ENCODE assay signal across 10 cellular contexts in the genomic region with DNA sequence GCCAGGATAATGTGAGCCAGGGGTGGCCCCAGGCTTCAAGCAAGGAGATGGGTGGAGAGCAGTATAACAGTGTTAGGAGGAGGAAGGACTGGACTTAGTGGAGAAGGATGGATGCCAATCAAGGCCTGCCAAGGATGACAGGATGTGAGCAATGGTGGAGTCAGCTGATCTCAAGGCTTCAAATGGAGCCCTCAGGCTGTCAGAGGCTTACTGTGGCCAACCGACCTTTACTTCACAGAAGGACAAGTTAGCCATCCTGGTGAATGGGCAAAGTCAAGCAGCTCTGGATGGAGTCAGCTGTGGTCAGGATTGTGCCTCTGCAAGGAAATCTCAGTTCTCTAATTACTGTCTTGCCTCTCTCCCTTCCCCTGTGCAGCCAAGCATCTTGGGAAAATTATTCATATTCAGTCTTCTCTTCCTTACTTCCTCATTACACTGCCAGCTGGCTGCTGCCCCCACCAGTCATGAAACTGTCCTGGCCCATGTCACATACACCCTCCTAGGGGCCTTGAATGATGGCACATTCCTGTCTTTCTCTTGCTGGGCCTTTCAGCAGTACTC. TPM values are rescaled to one million over a fixed set of nuclear protein-coding genes. Genes with fewer than 3 reads are reported as not detected.
A peak's percentile ranks its signal among the peaks of the same experiment; 100 is the strongest.
DNase-seq lines count a peak whose midpoint lies in the region; ATAC-seq, FAIRE-seq and TF ChIP-seq lines count a peak whose summit lies in the region.
"Had no signal": no experiment of that assay in that cellular context is flagged by ENCODE, and none has a peak within 500 bp of the region (broad histone marks: within the 10 kb centered on the region; RNA-seq: fewer than 3 reads in every experiment).

No MANE protein-coding gene starts in this region.

- peak; percentile 64 for ATAC-seq in mucosa of descending colon

- peaks cover 1% of the 10 kb centered on the region for H3K9me3 Mint-ChIP-seq in astrocyte (ENCODE audit: unreplicated experiment)

- TF ChIP-seq CTCF in astrocyte (IDR thresholded peaks at IDR 0.05; ENCODE audit: insufficient read depth, low read depth, low read length) (no peak), mucosa of descending colon (IDR thresholded peaks at IDR 0.05) (no peak), ovary (IDR thresholded peaks at IDR 0.05) (no peak), GM13977 (IDR thresholded peaks at IDR 0.05; ENCODE audit: extremely low read depth, insufficient read depth, missing control alignments) (no peak)

- peaks cover 10% of the 10 kb centered on the region for H3K4me1 Mint-ChIP-seq in astrocyte (ENCODE audit: low read depth, unreplicated experiment)

- in situ Hi-C loops in GM13977 (cut with MboI; ENCODE audit: low pct_unique_long_range_greater_than_20kb, low sequenced_read_pairs, unreplicated experiment): loop anchor here (10.0 kb wide), 1 partner anchor 364 kb away; a partner anchor contains a TSS

- H3K4me2 ChIP-seq in astrocyte (ENCODE audit: low read length): no peak overlapping the region

- H3K4me1 ChIP-seq in astrocyte (ENCODE audit: insufficient read depth, low read length) (peaks cover 5% of the 10 kb centered on the region), mucosa of descending colon (ENCODE audit: low read depth) (no peaks in the 10 kb centered on the region), ovary (ENCODE audit: insufficient read depth) (no peaks in the 10 kb centered on the region)
- H3K4me1 ChIP-seq: prostate gland had no signal

- H3K27me3 ChIP-seq in astrocyte (ENCODE audit: insufficient read depth, low read length) (no peaks in the 10 kb centered on the region), ovary (no peaks in the 10 kb centered on the region)

- H3K79me2 ChIP-seq in astrocyte (ENCODE audit: insufficient read depth, low read length): no peaks in the 10 kb centered on the region

- no peaks in the 10 kb centered on the region for H3K36me3 ChIP-seq in astrocyte (ENCODE audit: insufficient read depth, low read length)
- H3K36me3 ChIP-seq in mucosa of descending colon (ENCODE audit: low read depth): no peaks in the 10 kb centered on the region
- H3K36me3 ChIP-seq in ovary: no peaks in the 10 kb centered on the region
- H3K36me3 ChIP-seq: prostate gland had no signal

- H4K20me1 ChIP-seq in astrocyte (ENCODE audit: insufficient read depth, low read length): no peaks in the 10 kb centered on the region

- TF ChIP-seq POLR2A in ovary (IDR thresholded peaks at IDR 0.05): no peak

- 78 to 86% (median 82%) methylated on average over 1 of the region's 1 CpG for WGBS in ovary, 3 donors

- H3K4me3 ChIP-seq in astrocyte (ENCODE audit: insufficient read depth, low read depth, low read length) (no peak overlapping the region), mucosa of descending colon (no peak overlapping the region), ovary (no peak overlapping the region)
- H3K4me3 ChIP-seq: prostate gland had no signal

- DNase-seq in GDM1 (lab: John Stamatoyannopoulos, UW): peak; percentile 21
- DNase-seq in M059J (ENCODE audit: low read depth): peak; percentile 92
- DNase-seq in astrocyte (ENCODE audit: low read depth): no peak
- DNase-seq in mucosa of descending colon: no peak
- DNase-seq in NCI-H146 (lab: John Stamatoyannopoulos, UW): no peak
- DNase-seq in ovary: no peak
- no peak for DNase-seq in mucosa of gallbladder (ENCODE audit: low spot score)
- DNase-seq in GM13977 (ENCODE audit: low spot score): no peak
- DNase-seq: activated CD4-positive, alpha-beta T cell treated with anti-CD3 and anti-CD28 coated beads, Interleukin-2, amount 50 U/mL, for 48 hours had no signal

- intact Hi-C loops in mucosa of descending colon (cut with DNase I, micrococcal nuclease) (loop anchor here in 1 of 2 donors (10.0 kb wide), 1 partner anchor 54 kb away; no protein-coding TSS in a partner anchor), ovary (cut with DNase I) (no loop called here)

- H3K9me3 ChIP-seq in astrocyte (ENCODE audit: insufficient read depth, low read depth, low read length): no peaks in the 10 kb centered on the region
- H3K9me3 ChIP-seq in mucosa of descending colon: no peaks in the 10 kb centered on the region
- no peaks in the 10 kb centered on the region for H3K9me3 ChIP-seq in ovary
- H3K9me3 ChIP-seq: prostate gland had no signal

- H2AFZ ChIP-seq in astrocyte (ENCODE audit: low read depth, low read length): peak overlapping the region; percentile 59

- peaks cover 9% of the 10 kb centered on the region for H3K27me3 Mint-ChIP-seq in astrocyte (ENCODE audit: low read depth, unreplicated experiment)

- no peak overlapping the region for H3K4me3 Mint-ChIP-seq in astrocyte (ENCODE audit: unreplicated experiment)

- H3K9ac ChIP-seq in astrocyte (ENCODE audit: low read length): no peak overlapping the region

- no peak overlapping the region for H3K27ac Mint-ChIP-seq in astrocyte (ENCODE audit: unreplicated experiment)

- H3K36me3 Mint-ChIP-seq in astrocyte (ENCODE audit: low read depth, unreplicated experiment): peaks cover 6% of the 10 kb centered on the region

- no peak for TF ChIP-seq EP300 in ovary (IDR thresholded peaks at IDR 0.05)

- FAIRE-seq in astrocyte (lab: Jason Lieb, UNC): no peak

- H3K27ac ChIP-seq in astrocyte (ENCODE audit: low read depth, low read length) (no peak overlapping the region), ovary (no peak overlapping the region)
- H3K27ac ChIP-seq: prostate gland had no signal

RNA-seq across cellular contexts. Expression of a gene that starts 7.6 kb away (rescaled TPM):
- not detected in 2 replicates for total RNA-seq in M059J (2014; rRNA removed; shearing (Covaris generic))
- total RNA-seq in astrocyte (33.8 and 36.2 TPM in 2 replicates), mucosa of descending colon (100 to 1,000 TPM; 219 to 286 (median 281) TPM), ovary (100 to 1,000 TPM in 5 of 7 donors, 10 to 100 TPM in 2; 67.4 to 211 (median 168) TPM), mucosa of gallbladder (287 TPM)
- polyA plus RNA-seq in ovary: 100 to 1,000 TPM; 145 to 158 TPM

RNA-seq across cellular contexts. Expression of a gene that starts 9.5 kb away (rescaled TPM):
- 8.5 and 24.9 TPM in 2 replicates for total RNA-seq in M059J (2014; rRNA removed; shearing (Covaris generic))
- total RNA-seq in astrocyte (369 and 397 TPM in 2 replicates), mucosa of descending colon (100 to 1,000 TPM; 128 to 223 (median 148) TPM), ovary (100 to 1,000 TPM; 148 to 640 (median 405) TPM), mucosa of gallbladder (241 TPM)
- polyA plus RNA-seq in ovary: 100 to 1,000 TPM in 1 of 2 donors, 10 to 100 TPM in 1; 76.4 to 168 TPM

RNA-seq across cellular contexts. Expression of a gene that starts 28.6 kb away (rescaled TPM):
- not detected in 2 replicates for total RNA-seq in M059J (2014; rRNA removed; shearing (Covaris generic))
- total RNA-seq in astrocyte: not detected in 2 replicates
- not detected for total RNA-seq in mucosa of descending colon
- not detected for total RNA-seq in ovary
- not detected for polyA plus RNA-seq in ovary
- not detected for total RNA-seq in mucosa of gallbladder
- total RNA-seq: prostate gland had no signal

RNA-seq across cellular contexts. Expression of a gene that starts 29.9 kb away (rescaled TPM):
- 11.0 and 18.9 TPM in 2 replicates for total RNA-seq in M059J (2014; rRNA removed; shearing (Covaris generic))
- total RNA-seq in astrocyte (36.6 and 37.8 TPM in 2 replicates), mucosa of descending colon (10 to 100 TPM in 1 of 3 donors, 1 to 10 TPM in 2; 2.6 to 29.3 (median 3.9) TPM), ovary (100 to 1,000 TPM in 1 of 7 donors, 10 to 100 TPM in 6; 37.6 to 103 (median 70.8) TPM), mucosa of gallbladder (21.4 TPM)
- 10 to 100 TPM; 27.5 to 47.4 TPM for polyA plus RNA-seq in ovary

RNA-seq across cellular contexts. Expression of a gene that starts 40.2 kb away (rescaled TPM):
- 18.1 and 30.3 TPM in 2 replicates for total RNA-seq in M059J (2014; rRNA removed; shearing (Covaris generic))
- total RNA-seq in astrocyte (9.4 and 10.6 TPM in 2 replicates), mucosa of descending colon (10 to 100 TPM in 2 of 3 donors, 1 to 10 TPM in 1; 6.3 to 16.9 (median 10.2) TPM), ovary (10 to 100 TPM in 5 of 7 donors, 1 to 10 TPM in 2; 6.8 to 14.9 (median 10.8) TPM), mucosa of gallbladder (11.4 TPM)
- 10 to 100 TPM in 1 of 2 donors, 1 to 10 TPM in 1; 5.8 to 11.1 TPM for polyA plus RNA-seq in ovary

Comparison
In these comparisons a context has a peak if more than half of its experiments do, and no peak if none do; other contexts are left out.
1. DNase-seq: peak in GDM1 (single experiment) and M059J (single experiment); none in astrocyte (single experiment), mucosa of descending colon (0 of 3), NCI-H146 (single experiment), ovary (0 of 5), mucosa of gallbladder (single experiment) and GM13977 (single experiment).
2. RNA of a gene that starts 7.6 kb away (total RNA-seq): 287 TPM in mucosa of gallbladder (single experiment), 219 to 286 TPM in mucosa of descending colon, 67.4 to 211 TPM in ovary and 33.8 to 36.2 TPM in astrocyte; not detected in M059J; every median in the first group is over 10 times any median in the second.